9 cellular contexts compared by ENCODE assay signal in the genomic region with DNA sequence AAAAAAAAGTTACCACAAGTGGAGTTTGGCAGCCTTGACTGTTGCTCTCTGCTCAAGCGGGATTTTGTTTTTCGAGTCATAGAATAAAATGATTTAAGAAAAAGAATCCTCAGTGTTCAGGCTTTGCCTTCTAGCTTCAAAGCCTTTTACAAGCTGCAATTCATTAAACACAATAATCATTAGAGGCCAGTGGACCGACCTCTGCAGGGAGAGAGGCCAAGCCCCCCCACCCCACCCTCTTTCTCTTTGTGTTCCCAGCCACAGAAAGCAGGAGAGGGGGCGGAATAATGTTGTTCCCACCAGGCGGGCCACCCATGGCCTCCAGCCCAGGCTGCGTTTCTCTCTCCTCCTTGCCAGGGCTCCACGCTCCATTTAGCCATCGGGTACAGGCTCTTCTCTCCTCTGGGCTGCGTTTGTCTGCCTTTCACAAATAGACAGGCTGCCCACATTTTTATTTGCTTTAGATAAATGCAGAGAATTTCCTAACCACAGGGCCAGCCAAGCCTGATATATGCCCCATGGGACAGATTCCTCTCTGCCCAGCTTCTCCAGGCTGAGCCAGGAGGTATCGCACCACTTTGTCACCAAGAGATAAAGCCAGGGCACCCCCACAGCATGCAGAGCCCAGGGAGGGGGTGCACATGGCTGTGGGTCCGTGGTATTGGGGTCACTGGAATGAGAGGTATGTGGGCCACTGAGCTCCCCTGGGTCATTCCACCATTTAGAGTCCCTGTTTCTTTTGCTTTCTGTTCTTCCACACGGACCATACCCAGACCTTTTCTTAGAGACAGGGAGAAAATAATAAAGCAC.
DNase-seq lines count a peak whose midpoint lies in the region; ATAC-seq and TF ChIP-seq lines count a peak whose summit lies in the region.
"Had no signal": no experiment of that assay in that cellular context is flagged by ENCODE, and none has a peak within 500 bp of the region (broad histone marks: within the 10 kb centered on the region; RNA-seq: fewer than 3 reads in every experiment).

No MANE protein-coding gene starts in this region.

- peaks cover 0 to 5% (median 0%) of the 10 kb centered on the region in 3 donors for H3K27me3 ChIP-seq in stomach

- POLR2A ChIA-PET in WTC11 (lab: Charles Lee), result interaction anchor here (0.6 kb wide), 1 partner anchor 433 kb away, joined by 3 read pairs; no protein-coding TSS in a partner anchor

- H3K36me3 Mint-ChIP-seq in WTC11, result no peaks in the 10 kb centered on the region

- peaks cover 11 to 27% (median 18%) of the 10 kb centered on the region in 4 donors for H3K4me1 ChIP-seq in stomach

- DNase-seq in HT-29 (ENCODE audit: low spot score), result peak; percentile 54
- no peak for DNase-seq in WTC11 (ENCODE audit: low spot score)
- DNase-seq in iPS-NIHi11 (ENCODE audit: low spot score), result peak; percentile 21
- peak; percentile 70 for DNase-seq in stomach
- no peak for DNase-seq in dermis blood vessel endothelial cell
- no peak for DNase-seq in HCEC 1CT
- DNase-seq in islet precursor cell, result no peak

- H3K4me3 Mint-ChIP-seq in WTC11, result no peak overlapping the region
- H3K4me3 Mint-ChIP-seq: IgD-negative memory B cell had no signal

- H3K9me3 Mint-ChIP-seq in WTC11, result peaks cover 8% of the 10 kb centered on the region
- H3K9me3 Mint-ChIP-seq: IgD-negative memory B cell had no signal

- WGBS in stomach, 5 donors, result 17 to 39% (median 22%) methylated on average over 12 of the region's 12 CpGs

- H3K27me3 Mint-ChIP-seq in WTC11 (ENCODE audit: low read depth), result no peaks in the 10 kb centered on the region

- peak overlapping the region in 2 of 5 donors; percentile 11 to 64 for H3K27ac ChIP-seq in stomach

- H3K4me1 Mint-ChIP-seq in WTC11, result peaks cover 42% of the 10 kb centered on the region
- H3K4me1 Mint-ChIP-seq: IgD-negative memory B cell had no signal

- no peaks in the 10 kb centered on the region for H3K9me3 ChIP-seq in stomach

- TF ChIP-seq POLR2A in stomach (IDR thresholded peaks at IDR 0.05), result no peak

- no peaks in the 10 kb centered on the region for H3K36me3 ChIP-seq in stomach

- peak overlapping the region in 3 of 4 donors; percentile 11 to 28 (median 23) for H3K4me3 ChIP-seq in stomach

- TF ChIP-seq EP300 in stomach (IDR thresholded peaks at IDR 0.05), result no peak

- ATAC-seq in WTC11 (peak; percentile 54), GM19463 (IDR thresholded peaks at IDR 0.05; ENCODE audit: unreplicated experiment) (no peak)

- CTCF ChIA-PET in WTC11 (lab: Charles Lee), result interaction anchor here (0.6 kb wide), 1 partner anchor 873 kb away, joined by 4 read pairs; no protein-coding TSS in a partner anchor

- TF ChIP-seq CTCF in WTC11 (IDR thresholded peaks at IDR 0.05), result no peak
- no peak for TF ChIP-seq CTCF in stomach (IDR thresholded peaks at IDR 0.05)

- intact Hi-C loops in stomach (cut with DNase I; ENCODE audit: low total_unique reads), result no loop called here

- H3K27ac Mint-ChIP-seq in WTC11, result peak overlapping the region; percentile 69
- H3K27ac Mint-ChIP-seq: IgD-negative memory B cell had no signal

TF ChIP-seq in WTC11, 78 proteins besides CTCF, POLR2A, EP300 and RAD21:
- TF ChIP-seq OVOL2 (CRISPR knock-in tag; IDR thresholded peaks at IDR 0.05; ENCODE audit: borderline replicate concordance), result no peak
- TF ChIP-seq RELA (CRISPR knock-in tag; IDR thresholded peaks at IDR 0.05; ENCODE audit: borderline replicate concordance), result no peak
- TF ChIP-seq IRF2 (CRISPR knock-in tag; IDR thresholded peaks at IDR 0.05; ENCODE audit: borderline replicate concordance, low read depth), result no peak
- TF ChIP-seq, protein P1, sequence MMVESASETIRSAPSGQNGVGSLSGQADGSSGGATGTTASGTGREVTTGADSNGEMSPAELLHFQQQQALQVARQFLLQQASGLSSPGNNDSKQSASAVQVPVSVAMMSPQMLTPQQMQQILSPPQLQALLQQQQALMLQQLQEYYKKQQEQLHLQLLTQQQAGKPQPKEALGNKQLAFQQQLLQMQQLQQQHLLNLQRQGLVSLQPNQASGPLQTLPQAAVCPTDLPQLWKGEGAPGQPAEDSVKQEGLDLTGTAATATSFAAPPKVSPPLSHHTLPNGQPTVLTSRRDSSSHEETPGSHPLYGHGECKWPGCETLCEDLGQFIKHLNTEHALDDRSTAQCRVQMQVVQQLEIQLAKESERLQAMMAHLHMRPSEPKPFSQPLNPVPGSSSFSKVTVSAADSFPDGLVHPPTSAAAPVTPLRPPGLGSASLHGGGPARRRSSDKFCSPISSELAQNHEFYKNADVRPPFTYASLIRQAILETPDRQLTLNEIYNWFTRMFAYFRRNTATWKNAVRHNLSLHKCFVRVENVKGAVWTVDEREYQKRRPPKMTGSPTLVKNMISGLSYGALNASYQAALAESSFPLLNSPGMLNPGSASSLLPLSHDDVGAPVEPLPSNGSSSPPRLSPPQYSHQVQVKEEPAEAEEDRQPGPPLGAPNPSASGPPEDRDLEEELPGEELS (CRISPR knock-in tag; IDR thresholded peaks at IDR 0.05), result no peak
- TF ChIP-seq, protein P2, sequence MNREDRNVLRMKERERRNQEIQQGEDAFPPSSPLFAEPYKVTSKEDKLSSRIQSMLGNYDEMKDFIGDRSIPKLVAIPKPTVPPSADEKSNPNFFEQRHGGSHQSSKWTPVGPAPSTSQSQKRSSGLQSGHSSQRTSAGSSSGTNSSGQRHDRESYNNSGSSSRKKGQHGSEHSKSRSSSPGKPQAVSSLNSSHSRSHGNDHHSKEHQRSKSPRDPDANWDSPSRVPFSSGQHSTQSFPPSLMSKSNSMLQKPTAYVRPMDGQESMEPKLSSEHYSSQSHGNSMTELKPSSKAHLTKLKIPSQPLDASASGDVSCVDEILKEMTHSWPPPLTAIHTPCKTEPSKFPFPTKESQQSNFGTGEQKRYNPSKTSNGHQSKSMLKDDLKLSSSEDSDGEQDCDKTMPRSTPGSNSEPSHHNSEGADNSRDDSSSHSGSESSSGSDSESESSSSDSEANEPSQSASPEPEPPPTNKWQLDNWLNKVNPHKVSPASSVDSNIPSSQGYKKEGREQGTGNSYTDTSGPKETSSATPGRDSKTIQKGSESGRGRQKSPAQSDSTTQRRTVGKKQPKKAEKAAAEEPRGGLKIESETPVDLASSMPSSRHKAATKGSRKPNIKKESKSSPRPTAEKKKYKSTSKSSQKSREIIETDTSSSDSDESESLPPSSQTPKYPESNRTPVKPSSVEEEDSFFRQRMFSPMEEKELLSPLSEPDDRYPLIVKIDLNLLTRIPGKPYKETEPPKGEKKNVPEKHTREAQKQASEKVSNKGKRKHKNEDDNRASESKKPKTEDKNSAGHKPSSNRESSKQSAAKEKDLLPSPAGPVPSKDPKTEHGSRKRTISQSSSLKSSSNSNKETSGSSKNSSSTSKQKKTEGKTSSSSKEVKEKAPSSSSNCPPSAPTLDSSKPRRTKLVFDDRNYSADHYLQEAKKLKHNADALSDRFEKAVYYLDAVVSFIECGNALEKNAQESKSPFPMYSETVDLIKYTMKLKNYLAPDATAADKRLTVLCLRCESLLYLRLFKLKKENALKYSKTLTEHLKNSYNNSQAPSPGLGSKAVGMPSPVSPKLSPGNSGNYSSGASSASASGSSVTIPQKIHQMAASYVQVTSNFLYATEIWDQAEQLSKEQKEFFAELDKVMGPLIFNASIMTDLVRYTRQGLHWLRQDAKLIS (CRISPR knock-in tag; IDR thresholded peaks at IDR 0.05; ENCODE audit: borderline replicate concordance), result no peak
- TF ChIP-seq, protein P3, sequence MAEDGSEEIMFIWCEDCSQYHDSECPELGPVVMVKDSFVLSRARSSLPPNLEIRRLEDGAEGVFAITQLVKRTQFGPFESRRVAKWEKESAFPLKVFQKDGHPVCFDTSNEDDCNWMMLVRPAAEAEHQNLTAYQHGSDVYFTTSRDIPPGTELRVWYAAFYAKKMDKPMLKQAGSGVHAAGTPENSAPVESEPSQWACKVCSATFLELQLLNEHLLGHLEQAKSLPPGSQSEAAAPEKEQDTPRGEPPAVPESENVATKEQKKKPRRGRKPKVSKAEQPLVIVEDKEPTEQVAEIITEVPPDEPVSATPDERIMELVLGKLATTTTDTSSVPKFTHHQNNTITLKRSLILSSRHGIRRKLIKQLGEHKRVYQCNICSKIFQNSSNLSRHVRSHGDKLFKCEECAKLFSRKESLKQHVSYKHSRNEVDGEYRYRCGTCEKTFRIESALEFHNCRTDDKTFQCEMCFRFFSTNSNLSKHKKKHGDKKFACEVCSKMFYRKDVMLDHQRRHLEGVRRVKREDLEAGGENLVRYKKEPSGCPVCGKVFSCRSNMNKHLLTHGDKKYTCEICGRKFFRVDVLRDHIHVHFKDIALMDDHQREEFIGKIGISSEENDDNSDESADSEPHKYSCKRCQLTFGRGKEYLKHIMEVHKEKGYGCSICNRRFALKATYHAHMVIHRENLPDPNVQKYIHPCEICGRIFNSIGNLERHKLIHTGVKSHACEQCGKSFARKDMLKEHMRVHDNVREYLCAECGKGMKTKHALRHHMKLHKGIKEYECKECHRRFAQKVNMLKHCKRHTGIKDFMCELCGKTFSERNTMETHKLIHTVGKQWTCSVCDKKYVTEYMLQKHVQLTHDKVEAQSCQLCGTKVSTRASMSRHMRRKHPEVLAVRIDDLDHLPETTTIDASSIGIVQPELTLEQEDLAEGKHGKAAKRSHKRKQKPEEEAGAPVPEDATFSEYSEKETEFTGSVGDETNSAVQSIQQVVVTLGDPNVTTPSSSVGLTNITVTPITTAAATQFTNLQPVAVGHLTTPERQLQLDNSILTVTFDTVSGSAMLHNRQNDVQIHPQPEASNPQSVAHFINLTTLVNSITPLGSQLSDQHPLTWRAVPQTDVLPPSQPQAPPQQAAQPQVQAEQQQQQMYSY (CRISPR knock-in tag; IDR thresholded peaks at IDR 0.05), result no peak
- TF ChIP-seq JUN (CRISPR knock-in tag; IDR thresholded peaks at IDR 0.05), result no peak
- TF ChIP-seq, protein P4, sequence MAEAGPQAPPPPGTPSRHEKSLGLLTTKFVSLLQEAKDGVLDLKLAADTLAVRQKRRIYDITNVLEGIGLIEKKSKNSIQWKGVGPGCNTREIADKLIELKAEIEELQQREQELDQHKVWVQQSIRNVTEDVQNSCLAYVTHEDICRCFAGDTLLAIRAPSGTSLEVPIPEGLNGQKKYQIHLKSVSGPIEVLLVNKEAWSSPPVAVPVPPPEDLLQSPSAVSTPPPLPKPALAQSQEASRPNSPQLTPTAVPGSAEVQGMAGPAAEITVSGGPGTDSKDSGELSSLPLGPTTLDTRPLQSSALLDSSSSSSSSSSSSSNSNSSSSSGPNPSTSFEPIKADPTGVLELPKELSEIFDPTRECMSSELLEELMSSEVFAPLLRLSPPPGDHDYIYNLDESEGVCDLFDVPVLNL (CRISPR knock-in tag; IDR thresholded peaks at IDR 0.05; ENCODE audit: borderline replicate concordance, low read depth), result no peak
- no peak for TF ChIP-seq CBFB (CRISPR knock-in tag; IDR thresholded peaks at IDR 0.05; ENCODE audit: low read depth)
- TF ChIP-seq TEAD4 (CRISPR knock-in tag; IDR thresholded peaks at IDR 0.05), result no peak
- no peak for TF ChIP-seq ZNF671 (CRISPR knock-in tag; IDR thresholded peaks at IDR 0.05)

Comparison
In these comparisons a context has a peak if more than half of its experiments do, and no peak if none do; other contexts are left out.
1. DNase-seq: peak in HT-29 (single experiment), iPS-NIHi11 (single experiment) and stomach (single experiment); none in WTC11 (single experiment), dermis blood vessel endothelial cell (single experiment), HCEC 1CT (single experiment) and islet precursor cell (single experiment).